In the genomic region with DNA sequence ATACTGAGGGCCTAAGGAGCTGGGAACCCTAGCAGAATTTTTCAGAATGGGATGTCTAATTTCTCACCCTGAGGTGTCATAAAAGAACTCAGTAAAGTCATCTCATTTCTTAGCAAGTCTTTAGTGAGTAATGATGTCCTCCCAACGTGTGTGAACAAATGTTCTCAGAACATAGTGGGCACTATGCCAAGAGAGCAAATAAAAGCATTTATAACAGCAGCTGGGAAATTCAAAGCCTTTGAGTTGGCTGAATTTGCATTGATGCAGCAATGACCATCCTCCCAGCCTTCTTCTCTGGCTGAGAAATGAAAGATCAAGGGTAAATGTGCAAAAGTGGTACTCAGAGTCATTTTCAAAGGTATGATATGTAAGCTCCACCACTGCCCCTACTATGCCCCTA, we compare ENCODE assay signal across 11 cellular contexts.
A peak's percentile ranks its signal among the peaks of the same experiment; 100 is the strongest.
DNase-seq lines count a peak whose midpoint lies in the region; ATAC-seq and TF ChIP-seq lines count a peak whose summit lies in the region.
"Had no signal": no experiment of that assay in that cellular context is flagged by ENCODE, and none has a peak within 500 bp of the region (broad histone marks: within the 10 kb centered on the region; RNA-seq: fewer than 3 reads in every experiment).

No MANE protein-coding gene starts in this region.

- H3K27me3 ChIP-seq in gastroesophageal sphincter = no peaks in the 10 kb centered on the region
- H3K27me3 ChIP-seq: neural progenitor cell, tibial artery had no signal

- 0% methylated on average over 1 of the region's 1 CpG for WGBS in gastroesophageal sphincter (ENCODE audit: low coverage in 1 of 2), 2 donors

- ATAC-seq in gastroesophageal sphincter = peak; percentile 31
- no peak for ATAC-seq in SK-N-SH treated with all-trans-retinoic acid at 6 μM for 48 hours

- no peak overlapping the region for H3K27ac ChIP-seq in gastroesophageal sphincter
- H3K27ac ChIP-seq: neural progenitor cell, tibial artery had no signal

- no peak for TF ChIP-seq POLR2A in gastroesophageal sphincter (IDR thresholded peaks at IDR 0.05)

- TF ChIP-seq EP300 in gastroesophageal sphincter (IDR thresholded peaks at IDR 0.05) = no peak

- H3K4me3 ChIP-seq in gastroesophageal sphincter = no peak overlapping the region
- H3K4me3 ChIP-seq: neural progenitor cell, tibial artery had no signal

- H3K4me1 ChIP-seq in gastroesophageal sphincter = peaks cover 0 to 11% (median 0%) of the 10 kb centered on the region in 3 donors
- H3K4me1 ChIP-seq: neural progenitor cell had no signal

- no peak for TF ChIP-seq CTCF in gastroesophageal sphincter (IDR thresholded peaks at IDR 0.05)

- no peaks in the 10 kb centered on the region for H3K36me3 ChIP-seq in gastroesophageal sphincter
- H3K36me3 ChIP-seq: neural progenitor cell, tibial artery had no signal

- peak; percentile 11 for DNase-seq in DMS 273 treated with DMSO at 0.1 percent for 48 hours (lab: John Stamatoyannopoulos, UW)
- peak; percentile 8 for DNase-seq in HCEC 1CT
- peak; percentile 13 for DNase-seq in RKO (ENCODE audit: low spot score)
- DNase-seq in A172 (ENCODE audit: low spot score) = no peak
- no peak for DNase-seq in AG08396 (ENCODE audit: low spot score)
- no peak for DNase-seq in nucleus accumbens (lab: John Stamatoyannopoulos, UW)
- DNase-seq: MV-4-11, tibial artery had no signal

- H3K9me3 ChIP-seq in gastroesophageal sphincter = no peaks in the 10 kb centered on the region
- H3K9me3 ChIP-seq: tibial artery had no signal

TF ChIP-seq in SK-N-SH treated with all-trans-retinoic acid at 6 μM for 48 hours, 23 proteins besides CTCF, POLR2A, EP300 and RAD21:
- TF ChIP-seq OSR1 (CRISPR knock-in tag; IDR thresholded peaks at IDR 0.05) = no peak
- no peak for TF ChIP-seq ARNTL (CRISPR knock-in tag; IDR thresholded peaks at IDR 0.05; ENCODE audit: borderline replicate concordance, low read depth)
- no peak for TF ChIP-seq ZC3H10 (CRISPR knock-in tag; IDR thresholded peaks at IDR 0.05)
- TF ChIP-seq ISL1 (CRISPR knock-in tag; IDR thresholded peaks at IDR 0.05) = no peak
- no peak for TF ChIP-seq TOX (CRISPR knock-in tag; IDR thresholded peaks at IDR 0.05; ENCODE audit: borderline replicate concordance)
- no peak for TF ChIP-seq ESRRG (CRISPR knock-in tag; IDR thresholded peaks at IDR 0.05)
- TF ChIP-seq GLIS3 (CRISPR knock-in tag; IDR thresholded peaks at IDR 0.05) = no peak
- no peak for TF ChIP-seq PPARA (CRISPR knock-in tag; IDR thresholded peaks at IDR 0.05; ENCODE audit: borderline replicate concordance)
- no peak for TF ChIP-seq SNAI2 (CRISPR knock-in tag; IDR thresholded peaks at IDR 0.05)
- no peak for TF ChIP-seq BACH2 (CRISPR knock-in tag; IDR thresholded peaks at IDR 0.05; ENCODE audit: borderline replicate concordance)
- no peak for TF ChIP-seq ZNF8 (CRISPR knock-in tag; IDR thresholded peaks at IDR 0.05)
- TF ChIP-seq, protein P1, sequence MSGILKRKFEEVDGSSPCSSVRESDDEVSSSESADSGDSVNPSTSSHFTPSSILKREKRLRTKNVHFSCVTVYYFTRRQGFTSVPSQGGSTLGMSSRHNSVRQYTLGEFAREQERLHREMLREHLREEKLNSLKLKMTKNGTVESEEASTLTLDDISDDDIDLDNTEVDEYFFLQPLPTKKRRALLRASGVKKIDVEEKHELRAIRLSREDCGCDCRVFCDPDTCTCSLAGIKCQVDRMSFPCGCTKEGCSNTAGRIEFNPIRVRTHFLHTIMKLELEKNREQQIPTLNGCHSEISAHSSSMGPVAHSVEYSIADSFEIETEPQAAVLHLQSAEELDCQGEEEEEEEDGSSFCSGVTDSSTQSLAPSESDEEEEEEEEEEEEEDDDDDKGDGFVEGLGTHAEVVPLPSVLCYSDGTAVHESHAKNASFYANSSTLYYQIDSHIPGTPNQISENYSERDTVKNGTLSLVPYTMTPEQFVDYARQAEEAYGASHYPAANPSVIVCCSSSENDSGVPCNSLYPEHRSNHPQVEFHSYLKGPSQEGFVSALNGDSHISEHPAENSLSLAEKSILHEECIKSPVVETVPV (CRISPR knock-in tag; IDR thresholded peaks at IDR 0.05) = no peak
- TF ChIP-seq CSDC2 (CRISPR knock-in tag; IDR thresholded peaks at IDR 0.05) = no peak
- TF ChIP-seq, protein P2, sequence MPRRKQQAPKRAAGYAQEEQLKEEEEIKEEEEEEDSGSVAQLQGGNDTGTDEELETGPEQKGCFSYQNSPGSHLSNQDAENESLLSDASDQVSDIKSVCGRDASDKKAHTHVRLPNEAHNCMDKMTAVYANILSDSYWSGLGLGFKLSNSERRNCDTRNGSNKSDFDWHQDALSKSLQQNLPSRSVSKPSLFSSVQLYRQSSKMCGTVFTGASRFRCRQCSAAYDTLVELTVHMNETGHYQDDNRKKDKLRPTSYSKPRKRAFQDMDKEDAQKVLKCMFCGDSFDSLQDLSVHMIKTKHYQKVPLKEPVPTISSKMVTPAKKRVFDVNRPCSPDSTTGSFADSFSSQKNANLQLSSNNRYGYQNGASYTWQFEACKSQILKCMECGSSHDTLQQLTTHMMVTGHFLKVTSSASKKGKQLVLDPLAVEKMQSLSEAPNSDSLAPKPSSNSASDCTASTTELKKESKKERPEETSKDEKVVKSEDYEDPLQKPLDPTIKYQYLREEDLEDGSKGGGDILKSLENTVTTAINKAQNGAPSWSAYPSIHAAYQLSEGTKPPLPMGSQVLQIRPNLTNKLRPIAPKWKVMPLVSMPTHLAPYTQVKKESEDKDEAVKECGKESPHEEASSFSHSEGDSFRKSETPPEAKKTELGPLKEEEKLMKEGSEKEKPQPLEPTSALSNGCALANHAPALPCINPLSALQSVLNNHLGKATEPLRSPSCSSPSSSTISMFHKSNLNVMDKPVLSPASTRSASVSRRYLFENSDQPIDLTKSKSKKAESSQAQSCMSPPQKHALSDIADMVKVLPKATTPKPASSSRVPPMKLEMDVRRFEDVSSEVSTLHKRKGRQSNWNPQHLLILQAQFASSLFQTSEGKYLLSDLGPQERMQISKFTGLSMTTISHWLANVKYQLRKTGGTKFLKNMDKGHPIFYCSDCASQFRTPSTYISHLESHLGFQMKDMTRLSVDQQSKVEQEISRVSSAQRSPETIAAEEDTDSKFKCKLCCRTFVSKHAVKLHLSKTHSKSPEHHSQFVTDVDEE (CRISPR knock-in tag; IDR thresholded peaks at IDR 0.05) = no peak
- TF ChIP-seq, protein P3, sequence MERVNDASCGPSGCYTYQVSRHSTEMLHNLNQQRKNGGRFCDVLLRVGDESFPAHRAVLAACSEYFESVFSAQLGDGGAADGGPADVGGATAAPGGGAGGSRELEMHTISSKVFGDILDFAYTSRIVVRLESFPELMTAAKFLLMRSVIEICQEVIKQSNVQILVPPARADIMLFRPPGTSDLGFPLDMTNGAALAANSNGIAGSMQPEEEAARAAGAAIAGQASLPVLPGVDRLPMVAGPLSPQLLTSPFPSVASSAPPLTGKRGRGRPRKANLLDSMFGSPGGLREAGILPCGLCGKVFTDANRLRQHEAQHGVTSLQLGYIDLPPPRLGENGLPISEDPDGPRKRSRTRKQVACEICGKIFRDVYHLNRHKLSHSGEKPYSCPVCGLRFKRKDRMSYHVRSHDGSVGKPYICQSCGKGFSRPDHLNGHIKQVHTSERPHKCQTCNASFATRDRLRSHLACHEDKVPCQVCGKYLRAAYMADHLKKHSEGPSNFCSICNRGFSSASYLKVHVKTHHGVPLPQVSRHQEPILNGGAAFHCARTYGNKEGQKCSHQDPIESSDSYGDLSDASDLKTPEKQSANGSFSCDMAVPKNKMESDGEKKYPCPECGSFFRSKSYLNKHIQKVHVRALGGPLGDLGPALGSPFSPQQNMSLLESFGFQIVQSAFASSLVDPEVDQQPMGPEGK (CRISPR knock-in tag; IDR thresholded peaks at IDR 0.05; ENCODE audit: borderline replicate concordance) = no peak
- no peak for TF ChIP-seq ZFP3 (CRISPR knock-in tag; IDR thresholded peaks at IDR 0.05)
- no peak for TF ChIP-seq TCF4 (CRISPR knock-in tag; IDR thresholded peaks at IDR 0.05; ENCODE audit: borderline replicate concordance)

Comparison
In these comparisons a context has a peak if more than half of its experiments do, and no peak if none do; other contexts are left out.
1. DNase-seq: peak in DMS 273 treated with DMSO at 0.1 percent for 48 hours (single experiment), HCEC 1CT (single experiment) and RKO (single experiment); none in A172 (single experiment), AG08396 (single experiment) and nucleus accumbens (0 of 56).